1 cellular context compared by ENCODE assay signal in genomic region chr1:4161271-4162006, GRCh38.
TF ChIP-seq lines count a peak whose summit lies in the region.

No MANE protein-coding gene starts in this region.

TF ChIP-seq in K562, 482 proteins besides CTCF, POLR2A, EP300 and RAD21 (continued from another document):
- TF ChIP-seq MAZ (CRISPR knock-in tag; conservative IDR thresholded peaks at IDR 0.05 in 1 of 2, IDR thresholded peaks at IDR 0.05 in 1 of 2) (no peak), SPI1 (IDR thresholded peaks at IDR 0.05; ENCODE audit: borderline replicate concordance, low read depth, low read length) (no peak), ZNF431 (CRISPR knock-in tag; IDR thresholded peaks at IDR 0.05) (no peak), ZNF518B (CRISPR knock-in tag; IDR thresholded peaks at IDR 0.05) (no peak), CTBP1 (IDR thresholded peaks at IDR 0.05; ENCODE audit: borderline replicate concordance) (no peak), ZNF644 (tag; IDR thresholded peaks at IDR 0.05; ENCODE audit: low read depth) (no peak), FOXA1 (IDR thresholded peaks at IDR 0.05; ENCODE audit: borderline replicate concordance) (no peak), FOXM1 (IDR thresholded peaks at IDR 0.05; ENCODE audit: low read depth) (no peak), FOXM1 (CRISPR knock-in tag; IDR thresholded peaks at IDR 0.05; ENCODE audit: low read depth) (no peak), HNRNPK (IDR thresholded peaks at IDR 0.05; ENCODE audit: low read depth, low read length, poor library complexity, severe bottlenecking) (no peak), E2F4 (CRISPR knock-in tag; IDR thresholded peaks at IDR 0.05; ENCODE audit: low read depth) (no peak), FOXO4 (CRISPR knock-in tag; IDR thresholded peaks at IDR 0.05) (no peak), RBM14 (IDR thresholded peaks at IDR 0.05; ENCODE audit: borderline replicate concordance, insufficient read depth, low read depth, low read length) (no peak), ETV1 (tag; conservative IDR thresholded peaks at IDR 0.05; ENCODE audit: low read depth) (no peak), NR4A1 (CRISPR knock-in tag; IDR thresholded peaks at IDR 0.05) (no peak), NR4A1 (tag; IDR thresholded peaks at IDR 0.05) (no peak), CHCHD3 (CRISPR knock-in tag; IDR thresholded peaks at IDR 0.05) (no peak), GMEB1 (CRISPR knock-in tag; IDR thresholded peaks at IDR 0.05) (no peak)
